In the genomic region with DNA sequence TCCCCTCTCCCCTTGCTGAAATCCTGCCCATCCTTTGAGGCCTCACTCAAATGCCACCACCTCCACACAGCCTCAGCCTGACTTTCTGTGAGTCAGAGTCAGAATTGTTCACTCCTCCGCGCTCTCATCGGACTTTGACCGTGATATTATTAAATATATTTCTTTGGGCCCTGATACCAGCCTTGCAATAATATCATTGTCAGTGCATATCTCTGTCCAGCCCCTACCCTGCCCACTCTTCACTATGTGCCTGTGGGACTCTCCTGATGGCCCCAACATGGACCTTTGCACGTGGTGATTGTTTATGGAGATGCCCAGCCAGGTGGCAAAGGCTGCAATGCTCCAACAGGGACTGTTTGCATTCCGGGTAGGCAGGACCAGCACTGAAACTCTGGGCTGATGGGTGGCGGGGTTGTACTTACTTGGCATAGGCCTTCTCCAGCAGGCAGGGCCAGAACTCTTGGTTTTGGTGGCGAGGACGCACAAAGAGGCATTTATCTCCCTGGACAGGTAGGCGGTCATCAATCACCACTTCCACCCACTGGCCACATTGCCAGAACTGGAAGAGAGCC, we compare ENCODE assay signal across 17 cellular contexts. TPM values are rescaled to one million over a fixed set of nuclear protein-coding genes. Genes with fewer than 3 reads are reported as not detected.
DNase-seq lines count a peak whose midpoint lies in the region; ATAC-seq and TF ChIP-seq lines count a peak whose summit lies in the region.
"Had no signal": no experiment of that assay in that cellular context is flagged by ENCODE, and none has a peak within 500 bp of the region (broad histone marks: within the 10 kb centered on the region; RNA-seq: fewer than 3 reads in every experiment).

No MANE protein-coding gene starts in this region.

- peaks cover 0 to 1% (median 0%) of the 10 kb centered on the region in 7 donors for H3K9me3 Mint-ChIP-seq in CD14-positive monocyte
- no peaks in the 10 kb centered on the region for H3K9me3 Mint-ChIP-seq in activated CD8-positive, alpha-beta memory T cell treated with anti-CD3 and anti-CD28 coated beads, Interleukin-2, amount 10 ng/mL, durations not matched to agents 7 days and 5 days (ENCODE audit: low read depth)
- H3K9me3 Mint-ChIP-seq: CD8-positive, alpha-beta memory T cell had no signal

- H3K4me1 Mint-ChIP-seq in CD14-positive monocyte: no peaks in the 10 kb centered on the region
- no peaks in the 10 kb centered on the region for H3K4me1 Mint-ChIP-seq in activated CD8-positive, alpha-beta memory T cell treated with anti-CD3 and anti-CD28 coated beads, Interleukin-2, amount 10 ng/mL, durations not matched to agents 7 days and 5 days

- H3K27me3 Mint-ChIP-seq in CD14-positive monocyte (ENCODE audit: low read depth in 3 of 3): peaks cover 2 to 5% (median 4%) of the 10 kb centered on the region in 3 donors
- H3K27me3 Mint-ChIP-seq in activated CD8-positive, alpha-beta memory T cell treated with anti-CD3 and anti-CD28 coated beads, Interleukin-2, amount 10 ng/mL, durations not matched to agents 7 days and 5 days: peaks cover 18% of the 10 kb centered on the region

- no peak overlapping the region for H3K4me3 Mint-ChIP-seq in CD14-positive monocyte
- no peak overlapping the region for H3K4me3 Mint-ChIP-seq in activated CD8-positive, alpha-beta memory T cell treated with anti-CD3 and anti-CD28 coated beads, Interleukin-2, amount 10 ng/mL, durations not matched to agents 7 days and 5 days
- H3K4me3 Mint-ChIP-seq: CD8-positive, alpha-beta memory T cell had no signal

- no peaks in the 10 kb centered on the region for H3K36me3 Mint-ChIP-seq in CD14-positive monocyte
- no peaks in the 10 kb centered on the region for H3K36me3 Mint-ChIP-seq in activated CD8-positive, alpha-beta memory T cell treated with anti-CD3 and anti-CD28 coated beads, Interleukin-2, amount 10 ng/mL, durations not matched to agents 7 days and 5 days
- H3K36me3 Mint-ChIP-seq: CD8-positive, alpha-beta memory T cell had no signal

- in situ Hi-C loops in ACHN (cut with HindIII; ENCODE audit: low pct_ligation_motif_present, low pct_unique_long_range_greater_than_20kb, low sequenced_read_pairs): no loop called here

- DNase-seq in CD14-positive monocyte (ENCODE audit: low spot score): peak; percentile 32
- DNase-seq in activated CD8-positive, alpha-beta memory T cell treated with anti-CD3 and anti-CD28 coated beads, Interleukin-2, amount 10 ng/mL, durations not matched to agents 7 days and 5 days: peak; percentile 21
- DNase-seq in islet precursor cell: peak; percentile 46
- peak; percentile 17 for DNase-seq in stimulated activated CD8-positive, alpha-beta memory T cell treated with anti-CD3 and anti-CD28 coated beads, Interleukin-4, amount 100 ng/mL, for 48 hours
- DNase-seq in midbrain (lab: John Stamatoyannopoulos, UW): no peak
- DNase-seq in ACHN: no peak
- DNase-seq: CD8-positive, alpha-beta memory T cell; DMS79; NCI-H1105 treated with DMSO at 0.1 percent for 48 hours; NCI-H2107; NCI-H510A; NCI-H748 treated with DMSO at 0.1 percent for 48 hours; NK-92 treated with Interleukin-12 subunit alpha and Interleukin-12 subunit beta, amount 100 ng/mL, for 24 hours had no signal

- ATAC-seq in activated CD8-positive, alpha-beta memory T cell treated with anti-CD3 and anti-CD28 coated beads, Interleukin-2, amount 10 ng/mL, durations not matched to agents 7 days and 5 days: no peak
- ATAC-seq in GM21423 (IDR thresholded peaks at IDR 0.05; ENCODE audit: unreplicated experiment): no peak
- ATAC-seq: K562, Right ventricle myocardium inferior had no signal

- CTCF ChIA-PET in activated CD8-positive, alpha-beta memory T cell treated with anti-CD3 and anti-CD28 coated beads, Interleukin-2, amount 10 ng/mL, durations not matched to agents 7 days and 5 days (lab: Charles Lee): no interaction called here

- H3K27ac Mint-ChIP-seq in CD14-positive monocyte: no peak overlapping the region
- H3K27ac Mint-ChIP-seq in activated CD8-positive, alpha-beta memory T cell treated with anti-CD3 and anti-CD28 coated beads, Interleukin-2, amount 10 ng/mL, durations not matched to agents 7 days and 5 days: no peak overlapping the region

- intact Hi-C loops in CD14-positive monocyte (cut with micrococcal nuclease): no loop called here

- TF ChIP-seq CTCF in CD14-positive monocyte (IDR thresholded peaks at IDR 0.05): no peak

RNA-seq across cellular contexts. Expression of gene CAPN13, which starts 37.3 kb away (rescaled TPM):
- polyA plus RNA-seq in CD14-positive monocyte: not detected
- total RNA-seq in activated CD8-positive, alpha-beta memory T cell treated with anti-CD3 and anti-CD28 coated beads, Interleukin-2, amount 10 ng/mL, durations not matched to agents 7 days and 5 days: not detected
- total RNA-seq: A673; CD8-positive, alpha-beta memory T cell; K562; Right ventricle myocardium inferior had no signal
- polyA plus RNA-seq: CD8-positive, alpha-beta memory T cell; K562 had no signal

Comparison
In these comparisons a context has a peak if more than half of its experiments do, and no peak if none do; other contexts are left out.
1. DNase-seq: peak in CD14-positive monocyte (single experiment), activated CD8-positive, alpha-beta memory T cell treated with anti-CD3 and anti-CD28 coated beads, Interleukin-2, amount 10 ng/mL, durations not matched to agents 7 days and 5 days (single experiment), islet precursor cell (single experiment) and stimulated activated CD8-positive, alpha-beta memory T cell treated with anti-CD3 and anti-CD28 coated beads, Interleukin-4, amount 100 ng/mL, for 48 hours (single experiment); none in midbrain (single experiment) and ACHN (single experiment).